30 cellular contexts compared by ENCODE assay signal in genomic region chr22:48835364-48835763, GRCh38.
"Had no signal": no experiment of that assay in that cellular context is flagged by ENCODE, and none has a peak within 500 bp of the region (broad histone marks: within the 10 kb centered on the region; RNA-seq: fewer than 3 reads in every experiment).

No MANE protein-coding gene starts in this region.

- H3K27ac Mint-ChIP-seq: activated CD4-positive, alpha-beta memory T cell treated with anti-CD3 and anti-CD28 coated beads, Interleukin-2, amount 10 ng/mL, durations not matched to agents 7 days and 5 days; activated CD8-positive, alpha-beta memory T cell treated with anti-CD3 and anti-CD28 coated beads, Interleukin-2, amount 10 ng/mL, durations not matched to agents 7 days and 5 days; activated naive CD4-positive, alpha-beta T cell treated with anti-CD3 and anti-CD28 coated beads, Interleukin-2, amount 50 U/mL, for 72 hours; activated T-helper 2 cell treated with anti-CD3 and anti-CD28 coated beads, Interferon-gamma antibody, Interleukin-2, Interleukin-4, amounts not matched to agents 10 μg/mL and 5 μg/mL and 100 μg/mL, durations not matched to agents 14 hours and 24 hours and 36 hours had no signal

- FAIRE-seq: astrocyte had no signal

- H3K27ac ChIP-seq: adrenal gland, body of pancreas, breast epithelium, KMS-11, WERI-Rb-1 had no signal

- H3K27me3 ChIP-seq: adrenal gland had no signal

- H3K36me3 ChIP-seq: adrenal gland, breast epithelium, WERI-Rb-1 had no signal

- H3K9ac ChIP-seq: KMS-11 had no signal

- ATAC-seq: activated CD8-positive, alpha-beta memory T cell treated with anti-CD3 and anti-CD28 coated beads, Interleukin-2, amount 10 ng/mL, durations not matched to agents 7 days and 5 days; activated naive CD4-positive, alpha-beta T cell treated with anti-CD3 and anti-CD28 coated beads, Interleukin-2, amount 50 U/mL, for 72 hours; body of pancreas had no signal

- H3K27me3 Mint-ChIP-seq: activated CD4-positive, alpha-beta memory T cell treated with anti-CD3 and anti-CD28 coated beads, Interleukin-2, amount 10 ng/mL, durations not matched to agents 7 days and 5 days had no signal

- H3K9me3 ChIP-seq: adrenal gland, body of pancreas had no signal

- H3K36me3 Mint-ChIP-seq: activated CD8-positive, alpha-beta memory T cell treated with anti-CD3 and anti-CD28 coated beads, Interleukin-2, amount 10 ng/mL, durations not matched to agents 7 days and 5 days had no signal

- H3K4me2 ChIP-seq: KMS-11 had no signal

- H3K4me3 Mint-ChIP-seq: activated CD4-positive, alpha-beta memory T cell treated with anti-CD3 and anti-CD28 coated beads, Interleukin-2, amount 10 ng/mL, durations not matched to agents 7 days and 5 days; activated CD8-positive, alpha-beta memory T cell treated with anti-CD3 and anti-CD28 coated beads, Interleukin-2, amount 10 ng/mL, durations not matched to agents 7 days and 5 days had no signal

- DNase-seq: activated CD4-positive, alpha-beta memory T cell treated with anti-CD3 and anti-CD28 coated beads, Interleukin-2, amount 10 ng/mL, durations not matched to agents 7 days and 5 days; activated CD4-positive, alpha-beta T cell treated with anti-CD3 and anti-CD28 coated beads for 1 hour; activated CD4-positive, alpha-beta T cell treated with anti-CD3 and anti-CD28 coated beads for 48 hours; activated CD4-positive, CD25-positive, alpha-beta regulatory T cell; activated CD8-positive, alpha-beta memory T cell treated with anti-CD3 and anti-CD28 coated beads for 24 hours; activated CD8-positive, alpha-beta memory T cell treated with anti-CD3 and anti-CD28 coated beads, Interleukin-2, amount 10 ng/mL, durations not matched to agents 7 days and 5 days; activated gamma-delta T cell; activated naive CD4-positive, alpha-beta T cell treated with Interleukin-2 at 50 U/mL for 16 hours; activated T-cell treated with anti-CD3 and anti-CD28 coated beads, Interleukin-2, amount 50 U/mL, for 1 hour; adrenal gland; body of pancreas; NCI-H1105 treated with DMSO at 0.1 percent for 48 hours; NCI-H1436 treated with DMSO at 0.1 percent for 48 hours; NCI-H1694 treated with DMSO at 0.1 percent for 48 hours; NCI-H2029; NCI-H510A; NCI-H526; NCI-H748 treated with DMSO at 0.1 percent for 48 hours; OCI-M1; Right ventricle myocardium superior; SW 1271; T-helper 1 cell; T-helper 2 cell; T-helper 9 cell; WERI-Rb-1 had no signal

- H3K4me1 ChIP-seq: adrenal gland, body of pancreas, breast epithelium had no signal

- H3K4me3 ChIP-seq: adrenal gland, body of pancreas, breast epithelium had no signal
